Comparison of ENCODE assay signal across 26 cellular contexts in the genomic region with DNA sequence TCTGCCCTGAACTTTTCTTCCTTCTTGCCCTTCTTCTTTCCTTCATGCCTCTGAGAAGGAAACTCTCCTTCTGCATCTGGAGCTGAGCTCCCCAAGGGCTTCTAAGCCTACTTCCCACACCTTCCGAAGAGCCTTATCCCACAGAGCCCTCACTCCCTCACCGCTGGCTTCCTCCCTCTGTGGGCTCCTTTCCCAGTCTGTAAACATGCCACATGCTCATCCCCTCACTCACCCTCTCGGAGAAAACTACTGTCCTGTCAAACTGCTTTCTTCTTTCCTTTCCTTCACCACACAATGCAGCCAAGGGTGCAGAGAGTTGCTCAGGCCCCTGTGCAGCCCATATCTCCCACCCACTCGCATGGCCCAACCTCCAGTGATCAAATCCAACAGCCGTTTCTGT. TPM values are rescaled to one million over a fixed set of nuclear protein-coding genes. Genes with fewer than 3 reads are reported as not detected.
DNase-seq lines count a peak whose midpoint lies in the region; ATAC-seq and TF ChIP-seq lines count a peak whose summit lies in the region.
"Had no signal": no experiment of that assay in that cellular context is flagged by ENCODE, and none has a peak within 500 bp of the region (broad histone marks: within the 10 kb centered on the region; RNA-seq: fewer than 3 reads in every experiment).

No MANE protein-coding gene starts in this region.

- H3K4me2 ChIP-seq in IMR-90 (ENCODE audit: low read depth, low read length): no peak overlapping the region
- H3K4me2 ChIP-seq: KMS-11, SK-N-SH had no signal

- no TSS peak for BruUV-seq in IMR-90 (replicated peaks; lab: Mats Ljungman, UMichigan)

- H3K36me3 ChIP-seq in IMR-90 (ENCODE audit: control insufficient read depth, insufficient read depth, low read length): peaks cover 14% of the 10 kb centered on the region
- H3K36me3 ChIP-seq: brain microvascular endothelial cell, neutrophil had no signal

- H3K9me3 ChIP-seq in AG04450 (ENCODE audit: control insufficient read depth, insufficient read depth, low read length): peaks cover 13% of the 10 kb centered on the region
- peaks cover 3% of the 10 kb centered on the region for H3K9me3 ChIP-seq in IMR-90 (ENCODE audit: control insufficient read depth, insufficient read depth, low read length)
- H3K9me3 ChIP-seq: BE2C, lower lobe of right lung, neutrophil, SK-N-SH, upper lobe of left lung had no signal

- peaks cover 52% of the 10 kb centered on the region for H3K36me3 Mint-ChIP-seq in nephron progenitor cell (ENCODE audit: low read depth)

- no peaks in the 10 kb centered on the region for H4K20me1 ChIP-seq in IMR-90 (ENCODE audit: insufficient read depth, low read length)

- peaks cover 4% of the 10 kb centered on the region; the same call in 1 of the 2 replicates for H3K9me1 ChIP-seq in IMR-90 (ENCODE audit: insufficient read depth, low read length)

- no peak overlapping the region; the same call in 1 of the 2 replicates for H3K14ac ChIP-seq in IMR-90 (replicated peaks; ENCODE audit: low read depth, low read length)

- H3K9ac ChIP-seq in IMR-90 (ENCODE audit: low read depth, low read length): no peak overlapping the region
- H3K9ac ChIP-seq: KMS-11, SK-N-SH had no signal

- 0 out of 2 replicates have a peak, but pooled peaks cover 4% of the 10 kb centered on the region for H3K4me1 ChIP-seq in IMR-90 (ENCODE audit: control insufficient read depth, insufficient read depth, low read length)
- H3K4me1 ChIP-seq: upper lobe of left lung had no signal

- H2AK9ac ChIP-seq in IMR-90 (replicated peaks; ENCODE audit: low read depth, low read length, poor library complexity): no peak overlapping the region

- ATAC-seq in IMR-90 (ENCODE audit: low read depth) (peak; percentile 79), GM21825 (IDR thresholded peaks at IDR 0.05; ENCODE audit: unreplicated experiment) (no peak)
- ATAC-seq: activated T-cell treated with anti-CD3 and anti-CD28 coated beads, Interleukin-2, amount 50 U/mL, for 72 hours; heart left ventricle; lower lobe of right lung had no signal

- no peak overlapping the region for H3K56ac ChIP-seq in IMR-90 (ENCODE audit: extremely low read depth, insufficient read depth, low read length)

- H2BK5ac ChIP-seq in IMR-90 (ENCODE audit: low read depth, low read length, poor library complexity, severe bottlenecking): no peak overlapping the region

- peak overlapping the region in 1 of 2 experiments; percentile 40; a peak in 1 of 4 replicates for H4K8ac ChIP-seq in IMR-90 (ENCODE audit: low read depth in 2 of 2, low read length in 2 of 2)

- in situ Hi-C loops in IMR-90 (cut with MboI; ENCODE audit: low sequenced_read_pairs): loop anchor here (25.0 kb wide), 2 partner anchors 409 to 1034 kb away; a partner anchor contains a TSS

- H3K27me3 ChIP-seq in AG04450 (ENCODE audit: control insufficient read depth, insufficient read depth, low read length) (no peaks in the 10 kb centered on the region), IMR-90 (ENCODE audit: control insufficient read depth, insufficient read depth, low read length) (no peaks in the 10 kb centered on the region)
- H3K27me3 ChIP-seq: BE2C, brain microvascular endothelial cell, heart left ventricle, neutrophil, upper lobe of left lung had no signal

- dilution Hi-C loops in IMR-90 (cut with HindIII; ENCODE audit: low sequenced_read_pairs, unreplicated experiment): no loop called here

- no peak overlapping the region; the same call in 1 of the 2 replicates for H2AK5ac ChIP-seq in IMR-90 (ENCODE audit: low read depth, low read length)

- CTCF ChIA-PET in AG04450 (lab: Charles Lee): interaction anchor here (1.0 to 4.2 kb wide), 4 partner anchors 11 to 430 kb away, joined by 3 to 16 read pairs (median 8); a partner anchor contains a TSS
- CTCF ChIA-PET in IMR-90 (lab: Yijun Ruan, JAX): interaction anchor here (0.5 kb wide), 1 partner anchor 242 kb away, joined by 4 read pairs; no protein-coding TSS in a partner anchor

- no peak overlapping the region for H2BK20ac ChIP-seq in IMR-90 (ENCODE audit: low read depth, low read length)

- no peak overlapping the region for H2BK120ac ChIP-seq in IMR-90 (ENCODE audit: low read depth, low read length)

- H3K4me1 Mint-ChIP-seq in nephron progenitor cell: peaks cover 6% of the 10 kb centered on the region

- H3K4me3 Mint-ChIP-seq in nephron progenitor cell: no peak overlapping the region
- H3K4me3 Mint-ChIP-seq: activated T-cell treated with anti-CD3 and anti-CD28 coated beads, Interleukin-2, amount 50 U/mL, for 72 hours; T-helper 1 cell treated with Interleukin-12 subunit alpha and Interleukin-12 subunit beta and Interleukin-4 antibody, amounts not matched to agents 30 μg/mL and 1 μg/mL, for 36 hours had no signal

- DNase-seq in AG04450 (ENCODE audit: low read depth, low spot score) (peak; percentile 34), IMR-90 (peak; percentile 77), fibroblast of mammary gland (ENCODE audit: low read depth) (peak; percentile 75), nephron progenitor cell (no peak), NCI-H2196 (lab: John Stamatoyannopoulos, UW; ENCODE audit: unreplicated experiment) (no peak)
- DNase-seq in activated T-cell treated with anti-CD3 and anti-CD28 coated beads, Interleukin-2, amount 50 U/mL, for 1 hour: no peak
- DNase-seq in stimulated activated CD4-positive, alpha-beta T cell treated with anti-CD3 and anti-CD28 coated beads, Interleukin-12 subunit alpha, Interleukin-12 subunit beta, amount 100 ng/mL, for 4 hours: no peak
- DNase-seq: activated CD4-positive, alpha-beta T cell treated with anti-CD3 and anti-CD28 coated beads for 48 hours; activated naive CD4-positive, alpha-beta T cell treated with Interleukin-2 at 50 U/mL for 16 hours; activated T-cell treated with anti-CD3 and anti-CD28 coated beads, Interleukin-2, amount 50 U/mL, for 72 hours; amniotic stem cell; BE2C; brain microvascular endothelial cell; DMS79; heart left ventricle; lower lobe of right lung; NCI-H1417 treated with DMSO at 0.1 percent for 48 hours; NCI-H2107; NCI-H446; NCI-H774; SK-N-SH; upper lobe of left lung had no signal

- H4K91ac ChIP-seq in IMR-90 (ENCODE audit: insufficient read depth, low read depth, low read length): no peak overlapping the region

- peak overlapping the region; percentile 17 for H3K27ac Mint-ChIP-seq in nephron progenitor cell
- H3K27ac Mint-ChIP-seq: activated T-cell treated with anti-CD3 and anti-CD28 coated beads, Interleukin-2, amount 50 U/mL, for 72 hours; T-helper 1 cell treated with Interleukin-12 subunit alpha and Interleukin-12 subunit beta and Interleukin-4 antibody, amounts not matched to agents 30 μg/mL and 1 μg/mL, for 36 hours had no signal

- no peak overlapping the region for H3K18ac ChIP-seq in IMR-90 (ENCODE audit: low read depth, low read length)

- TF ChIP-seq POLR2A in IMR-90 (IDR thresholded peaks at IDR 0.05; ENCODE audit: low read depth, low read length): no peak

- TF ChIP-seq CTCF in AG04450 (IDR thresholded peaks at IDR 0.05; ENCODE audit: low read depth, low read length) (no peak), IMR-90 (conservative IDR thresholded peaks at IDR 0.05; ENCODE audit: low read depth, low read length) (no peak), fibroblast of mammary gland (conservative IDR thresholded peaks at IDR 0.05; ENCODE audit: control insufficient read depth, insufficient read depth, low read depth, low read length) (no peak), nephron progenitor cell (IDR thresholded peaks at IDR 0.05) (no peak)

- H3K9me3 Mint-ChIP-seq in nephron progenitor cell: peaks cover 31% of the 10 kb centered on the region
- H3K9me3 Mint-ChIP-seq: activated T-cell treated with anti-CD3 and anti-CD28 coated beads, Interleukin-2, amount 50 U/mL, for 72 hours had no signal

- H2AFZ ChIP-seq in IMR-90 (replicated peaks; ENCODE audit: low read length, poor library complexity): peak overlapping the region; percentile 68

- no peak overlapping the region for H2BK15ac ChIP-seq in IMR-90 (ENCODE audit: low read depth, low read length)

- peaks cover 0 to 5% of the 10 kb centered on the region in 2 experiments; a peak in 1 of 4 replicates for H3K79me1 ChIP-seq in IMR-90 (ENCODE audit: low read depth in 1 of 2, low read length in 2 of 2)

- H3K27me3 Mint-ChIP-seq in nephron progenitor cell (ENCODE audit: low read depth, poor library complexity): peaks cover 2% of the 10 kb centered on the region

- TF ChIP-seq RAD21 in IMR-90 (IDR thresholded peaks at IDR 0.05; ENCODE audit: low read length): no peak

- H3K4me3 ChIP-seq in AG04450 (ENCODE audit: low read depth, low read length) (no peak overlapping the region), IMR-90 (ENCODE audit: insufficient read depth, low read depth, low read length) (no peak overlapping the region), fibroblast of mammary gland (ENCODE audit: control insufficient read depth, low read depth, low read length) (no peak overlapping the region)
- H3K4me3 ChIP-seq: heart left ventricle, lower lobe of right lung, upper lobe of left lung had no signal

- intact Hi-C loops in IMR-90 (cut with micrococcal nuclease): loop anchor here (5.0 kb wide), 1 partner anchor 429 kb away; no protein-coding TSS in a partner anchor

- no peak overlapping the region for H4K5ac ChIP-seq in IMR-90 (ENCODE audit: low read depth, low read length)

- H3K23ac ChIP-seq in IMR-90 (ENCODE audit: low read depth, low read length): no peak overlapping the region

- WGBS in IMR-90 (ENCODE audit: extremely low coverage in 2 of 2, insufficient read length in 1 of 2), 2 experiments: 86% methylated on average over 1 of the region's 5 CpGs; no CpG with 5 or more reads in 1 of the 2 experiments

- POLR2A ChIA-PET in AG04450 (lab: Yijun Ruan, JAX) (interaction anchor here (0.7 to 1.0 kb wide), 3 partner anchors 18 to 74 kb away, joined by 3 to 4 read pairs (median 3); a partner anchor contains a TSS), IMR-90 (lab: Charles Lee; ENCODE audit: unreplicated experiment) (no interaction called here)

- 0 out of 2 replicates have a peak overlapping the region, but pooled peaks have one; percentile 13 for H3K4ac ChIP-seq in IMR-90 (ENCODE audit: low read depth, low read length)

- H3K27ac ChIP-seq in AG04450 (ENCODE audit: low read depth, low read length) (no peak overlapping the region), IMR-90 (ENCODE audit: insufficient read depth, low read length) (no peak overlapping the region)
- H3K27ac ChIP-seq: brain microvascular endothelial cell, heart left ventricle, KMS-11, lower lobe of right lung, neutrophil, upper lobe of left lung had no signal

RNA-seq across cellular contexts. Expression of a gene that starts 18.1 kb away (rescaled TPM):
- polyA plus RNA-seq in AG04450 (2011; rRNA removed): 5.9 and 6.7 TPM in 2 replicates
- polyA minus RNA-seq in AG04450 (2011; rRNA and poly(A)+ RNA removed): 13.3 and 24.0 TPM in 2 replicates
- 3.3 and 5.7 TPM in 2 replicates for total RNA-seq in IMR-90 (2012; rRNA removed)
- 5.1 and 6.3 TPM in 2 replicates for polyA plus RNA-seq in IMR-90 (2012; rRNA removed)
- polyA plus RNA-seq in IMR-90 (2012; cell fraction: cytosol; rRNA removed): 2.9 and 5.4 TPM in 2 replicates
- polyA plus RNA-seq in IMR-90 (2012; cell fraction: nucleus; rRNA removed; ENCODE audit: low replicate concordance): 11.0 and 15.6 TPM in 2 replicates

RNA-seq across cellular contexts. Expression of a gene that starts 18.4 kb away (rescaled TPM):
- polyA plus RNA-seq in AG04450 (2011; rRNA removed): 65.2 and 77.5 TPM in 2 replicates
- 136 and 167 TPM in 2 replicates for polyA minus RNA-seq in AG04450 (2011; rRNA and poly(A)+ RNA removed)
- total RNA-seq in IMR-90 (2012; rRNA removed): 60.8 and 72.2 TPM in 2 replicates
- 48.8 and 59.3 TPM in 2 replicates for polyA plus RNA-seq in IMR-90 (2012; rRNA removed)
- polyA plus RNA-seq in IMR-90 (2012; cell fraction: cytosol; rRNA removed): 34.7 and 41.0 TPM in 2 replicates
- 128 and 139 TPM in 2 replicates for polyA plus RNA-seq in IMR-90 (2012; cell fraction: nucleus; rRNA removed; ENCODE audit: low replicate concordance)

RNA-seq across cellular contexts. Expression of a gene that starts 58.4 kb away (rescaled TPM):
- polyA plus RNA-seq in AG04450 (2011; rRNA removed): 263 and 326 TPM in 2 replicates
- 215 and 293 TPM in 2 replicates for polyA minus RNA-seq in AG04450 (2011; rRNA and poly(A)+ RNA removed)
- total RNA-seq in IMR-90 (2012; rRNA removed): 396 and 608 TPM in 2 replicates
- 150 and 171 TPM in 2 replicates for polyA plus RNA-seq in IMR-90 (2012; rRNA removed)
- 73.7 and 75.0 TPM in 2 replicates for polyA plus RNA-seq in IMR-90 (2012; cell fraction: cytosol; rRNA removed)
- 24.0 and 62.3 TPM in 2 replicates for polyA plus RNA-seq in IMR-90 (2012; cell fraction: nucleus; rRNA removed; ENCODE audit: low replicate concordance)

Comparison
In these comparisons a context has a peak if more than half of its experiments do, and no peak if none do; other contexts are left out.
1. DNase-seq: peak in AG04450 (single experiment), IMR-90 (single experiment) and fibroblast of mammary gland (single experiment); none in nephron progenitor cell (single experiment), activated T-cell treated with anti-CD3 and anti-CD28 coated beads, Interleukin-2, amount 50 U/mL, for 1 hour (single experiment), stimulated activated CD4-positive, alpha-beta T cell treated with anti-CD3 and anti-CD28 coated beads, Interleukin-12 subunit alpha, Interleukin-12 subunit beta, amount 100 ng/mL, for 4 hours (single experiment) and NCI-H2196 (single experiment).